In genomic region chr2:149743842-149744468, GRCh38 we compare ENCODE assay signal across 14 cellular contexts.
A peak's percentile ranks its signal among the peaks of the same experiment; 100 is the strongest.
DNase-seq lines count a peak whose midpoint lies in the region; ATAC-seq, FAIRE-seq and TF ChIP-seq lines count a peak whose summit lies in the region.
"Had no signal": no experiment of that assay in that cellular context is flagged by ENCODE, and none has a peak within 500 bp of the region (broad histone marks: within the 10 kb centered on the region; RNA-seq: fewer than 3 reads in every experiment).

No MANE protein-coding gene starts in this region.

- peak in 1 of 2 experiments; percentile 75; a peak in 1 of 4 replicates for TF ChIP-seq EP300 in SK-N-SH (IDR thresholded peaks at IDR 0.05; ENCODE audit: borderline replicate concordance in 1 of 2, low read depth in 1 of 2, low read length in 1 of 2)

- H2AFZ ChIP-seq in SK-N-SH (ENCODE audit: low read depth), result no peak overlapping the region

- CTCF ChIA-PET in MCF 10A (lab: Yijun Ruan, JAX) (no interaction called here), SK-N-SH (lab: Yijun Ruan, JAX) (interaction anchor here (1.5 kb wide), 1 partner anchor 12 kb away, joined by 3 read pairs; no protein-coding TSS in a partner anchor)

- H3K4me3 Mint-ChIP-seq in MCF 10A (ENCODE audit: unreplicated experiment), result no peak overlapping the region

- H3K27ac ChIP-seq in breast epithelium (no peak overlapping the region), SK-N-SH (ENCODE audit: low read depth in 2 of 2, low read length in 1 of 2) (peak overlapping the region; percentile 81 to 83)
- H3K27ac ChIP-seq: 22Rv1, left lung had no signal

- no peak for ATAC-seq in GM21447 (IDR thresholded peaks at IDR 0.05; ENCODE audit: unreplicated experiment)
- no peak for ATAC-seq in GM21390 (IDR thresholded peaks at IDR 0.05; ENCODE audit: unreplicated experiment)
- ATAC-seq: esophagus mucosa, left lung had no signal

- H3K9ac ChIP-seq in SK-N-SH, result peak overlapping the region; percentile 14; the same call in 1 of the 2 replicates

- peak overlapping the region; percentile 36 for H3K4me2 ChIP-seq in SK-N-SH

- no peaks in the 10 kb centered on the region for H3K27me3 Mint-ChIP-seq in MCF 10A (ENCODE audit: insufficient read depth, unreplicated experiment)

- peaks cover 12% of the 10 kb centered on the region for H3F3A ChIP-seq in SK-N-SH (replicated peaks; ENCODE audit: insufficient read depth)

- H3K79me2 ChIP-seq in SK-N-SH (ENCODE audit: insufficient read depth), result no peaks in the 10 kb centered on the region

- intact Hi-C loops in MCF 10A (cut with micrococcal nuclease), result loop anchor here (2.0 kb wide), 1 partner anchor 743 kb away; the partner anchor contains the start of gene RND3
- intact Hi-C loops in breast epithelium (cut with DNase I; ENCODE audit: low total_unique reads), result no loop called here

- no peak for TF ChIP-seq RAD21 in SK-N-SH (IDR thresholded peaks at IDR 0.05; ENCODE audit: low read length)

- no peaks in the 10 kb centered on the region for H4K20me1 ChIP-seq in SK-N-SH (ENCODE audit: insufficient read depth)

- no peaks in the 10 kb centered on the region for H3K36me3 ChIP-seq in breast epithelium
- no peaks in the 10 kb centered on the region for H3K36me3 ChIP-seq in SK-N-SH (replicated peaks in 1 of 2; ENCODE audit: control insufficient read depth in 1 of 2, insufficient read depth in 2 of 2, low read length in 1 of 2)
- H3K36me3 ChIP-seq: left lung had no signal

- POLR2A ChIA-PET in MCF 10A (lab: Yijun Ruan, JAX) (no interaction called here), SK-N-SH (lab: Yijun Ruan, JAX) (no interaction called here)

- no peaks in the 10 kb centered on the region for H3K9me3 Mint-ChIP-seq in MCF 10A (ENCODE audit: unreplicated experiment)

- TF ChIP-seq CTCF in MCF 10A (IDR thresholded peaks at IDR 0.05; ENCODE audit: unreplicated experiment) (no peak), breast epithelium (IDR thresholded peaks at IDR 0.05) (no peak), SK-N-SH (IDR thresholded peaks at IDR 0.05) (peak; percentile 35), fibroblast of the aortic adventitia (IDR thresholded peaks at IDR 0.05; ENCODE audit: insufficient read depth, low read length) (no peak)

- WGBS in SK-N-SH (ENCODE audit: low lambda C conversion rate), result 11% methylated on average over 5 of the region's 6 CpGs

- H3K9me3 ChIP-seq in breast epithelium (no peaks in the 10 kb centered on the region), SK-N-SH (no peaks in the 10 kb centered on the region)
- H3K9me3 ChIP-seq: left lung had no signal

- H3K9me2 ChIP-seq in SK-N-SH, result no peaks in the 10 kb centered on the region

- BruUV-seq in MCF 10A (replicated peaks; lab: Mats Ljungman, UMichigan), result no TSS peak

- no peak for FAIRE-seq in urothelium cell line (lab: Jason Lieb, UNC)
- FAIRE-seq: TTC549 had no signal

- H3K27ac Mint-ChIP-seq in MCF 10A (ENCODE audit: low read depth, unreplicated experiment), result peak overlapping the region; percentile 17

- peaks cover 51% of the 10 kb centered on the region for H3K4me1 Mint-ChIP-seq in MCF 10A (ENCODE audit: insufficient read depth, unreplicated experiment)

- TF ChIP-seq POLR2A in breast epithelium (IDR thresholded peaks at IDR 0.05), result no peak

- DNase-seq in MCF 10A (ENCODE audit: unreplicated experiment), result peak; percentile 75
- no peak for DNase-seq in breast epithelium (ENCODE audit: low spot score in 2 of 2)
- DNase-seq in SK-N-SH, result no peak
- DNase-seq in fibroblast of the aortic adventitia (ENCODE audit: low read depth), result peak; percentile 90
- peak; percentile 42 for DNase-seq in urothelium cell line (ENCODE audit: low spot score)
- no peak for DNase-seq in hypothalamus (lab: John Stamatoyannopoulos, UW)
- DNase-seq: GOT3; left lung; stimulated activated CD4-positive, alpha-beta T cell treated with anti-CD3 and anti-CD28 coated beads, Interleukin-4, amount 100 ng/mL, for 1 hour had no signal

- H3K36me3 Mint-ChIP-seq in MCF 10A (ENCODE audit: insufficient read depth, unreplicated experiment), result no peaks in the 10 kb centered on the region

- H3K4me1 ChIP-seq in breast epithelium (no peaks in the 10 kb centered on the region), SK-N-SH (ENCODE audit: control insufficient read depth in 1 of 2, insufficient read depth in 2 of 2, low read depth in 1 of 2, low read length in 1 of 2) (peaks cover 10 to 34% of the 10 kb centered on the region in 2 experiments; a peak in 3 of 4 replicates)
- H3K4me1 ChIP-seq: left lung had no signal

- H3K27me3 ChIP-seq in breast epithelium (no peaks in the 10 kb centered on the region), SK-N-SH (ENCODE audit: insufficient read depth) (no peaks in the 10 kb centered on the region)
- H3K27me3 ChIP-seq: left lung had no signal

- H3K4me3 ChIP-seq in breast epithelium (no peak overlapping the region), SK-N-SH (ENCODE audit: low read depth in 2 of 2, low read length in 1 of 2) (no peak overlapping the region), fibroblast of the aortic adventitia (ENCODE audit: low read depth, low read length) (no peak overlapping the region)
- H3K4me3 ChIP-seq: left lung had no signal

TF ChIP-seq in SK-N-SH, 30 proteins besides CTCF, POLR2A, EP300 and RAD21:
- TF ChIP-seq MXI1 (IDR thresholded peaks at IDR 0.05; ENCODE audit: low read depth, low read length) (no peak), TEAD4 (IDR thresholded peaks at IDR 0.05; ENCODE audit: borderline replicate concordance, insufficient read depth) (peak; percentile 65; the same call in 1 of the 2 replicates), RXRA (IDR thresholded peaks at IDR 0.05; ENCODE audit: borderline replicate concordance, low read depth) (no peak; the same call in 1 of the 2 replicates), FOSL2 (IDR thresholded peaks at IDR 0.05; ENCODE audit: borderline replicate concordance, low read depth) (peak; percentile 87; the same call in 1 of the 2 replicates), NFIC (IDR thresholded peaks at IDR 0.05; ENCODE audit: borderline replicate concordance) (peak; percentile 58; the same call in 1 of the 2 replicates), JUND (IDR thresholded peaks at IDR 0.05) (peak; percentile 85), YY1 (IDR thresholded peaks at IDR 0.05; ENCODE audit: low read depth) (no peak), POLR2AphosphoS5 (IDR thresholded peaks at IDR 0.05; ENCODE audit: low read depth, low read length) (peak; percentile 63; the same call in 1 of the 2 replicates), TCF12 (IDR thresholded peaks at IDR 0.05) (peak; percentile 92), GABPA (IDR thresholded peaks at IDR 0.05; ENCODE audit: low read depth) (no peak)
- TF ChIP-seq, protein P1, sequence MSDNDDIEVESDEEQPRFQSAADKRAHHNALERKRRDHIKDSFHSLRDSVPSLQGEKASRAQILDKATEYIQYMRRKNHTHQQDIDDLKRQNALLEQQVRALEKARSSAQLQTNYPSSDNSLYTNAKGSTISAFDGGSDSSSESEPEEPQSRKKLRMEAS (IDR thresholded peaks at IDR 0.05; ENCODE audit: low read depth), result peak; percentile 19; the same call in 1 of the 2 replicates
- TF ChIP-seq, protein P2, sequence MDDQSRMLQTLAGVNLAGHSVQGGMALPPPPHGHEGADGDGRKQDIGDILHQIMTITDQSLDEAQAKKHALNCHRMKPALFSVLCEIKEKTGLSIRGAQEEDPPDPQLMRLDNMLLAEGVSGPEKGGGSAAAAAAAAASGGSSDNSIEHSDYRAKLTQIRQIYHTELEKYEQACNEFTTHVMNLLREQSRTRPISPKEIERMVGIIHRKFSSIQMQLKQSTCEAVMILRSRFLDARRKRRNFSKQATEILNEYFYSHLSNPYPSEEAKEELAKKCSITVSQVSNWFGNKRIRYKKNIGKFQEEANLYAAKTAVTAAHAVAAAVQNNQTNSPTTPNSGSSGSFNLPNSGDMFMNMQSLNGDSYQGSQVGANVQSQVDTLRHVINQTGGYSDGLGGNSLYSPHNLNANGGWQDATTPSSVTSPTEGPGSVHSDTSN (IDR thresholded peaks at IDR 0.05), result peak; percentile 62; the same call in 1 of the 2 replicates

Comparison
In these comparisons a context has a peak if more than half of its experiments do, and no peak if none do; other contexts are left out.
1. DNase-seq: peak in MCF 10A (single experiment), fibroblast of the aortic adventitia (single experiment) and urothelium cell line (single experiment); none in breast epithelium (0 of 2), SK-N-SH (single experiment) and hypothalamus (0 of 51).
2. H3K27ac ChIP-seq: peak in SK-N-SH (2 of 2); none in breast epithelium (0 of 2).